Comparison of ENCODE assay signal across 20 cellular contexts in genomic region chr7:157423348-157423747, GRCh38.
"Had no signal": no experiment of that assay in that cellular context is flagged by ENCODE, and none has a peak within 500 bp of the region (broad histone marks: within the 10 kb centered on the region; RNA-seq: fewer than 3 reads in every experiment).

No MANE protein-coding gene starts in this region.

- H3K4me3 Mint-ChIP-seq: activated B cell treated with CpG ODN at 0.5 μM for 24 hours; activated CD8-positive, alpha-beta T cell treated with anti-CD3 and anti-CD28 coated beads for 36 hours; activated naive CD4-positive, alpha-beta T cell treated with anti-CD3 and anti-CD28 coated beads, Interleukin-2, amount 50 U/mL, for 24 hours; activated T-cell treated with anti-CD3 and anti-CD28 coated beads, Interleukin-2, amount 50 U/mL, for 4 hours; naive thymus-derived CD4-positive, alpha-beta T cell had no signal

- H3K9me3 Mint-ChIP-seq: activated B cell treated with CpG ODN at 0.5 μM for 24 hours; activated CD8-positive, alpha-beta T cell treated with anti-CD3 and anti-CD28 coated beads for 36 hours; activated naive CD4-positive, alpha-beta T cell treated with anti-CD3 and anti-CD28 coated beads, Interleukin-2, amount 50 U/mL, for 24 hours; activated T-cell treated with anti-CD3 and anti-CD28 coated beads, Interleukin-2, amount 50 U/mL, for 4 hours; naive thymus-derived CD4-positive, alpha-beta T cell had no signal

- H3K36me3 ChIP-seq: transverse colon had no signal

- FAIRE-seq: endometrium, small intestine, TTC549 had no signal

- H3K4me1 ChIP-seq: transverse colon had no signal

- H3K9me3 ChIP-seq: mucosa of descending colon, neutrophil, transverse colon had no signal

- H3K27ac Mint-ChIP-seq: activated B cell treated with CpG ODN at 0.5 μM for 24 hours; activated CD8-positive, alpha-beta T cell treated with anti-CD3 and anti-CD28 coated beads for 36 hours; activated naive CD4-positive, alpha-beta T cell treated with anti-CD3 and anti-CD28 coated beads, Interleukin-2, amount 50 U/mL, for 24 hours; naive thymus-derived CD4-positive, alpha-beta T cell had no signal

- H3K36me3 Mint-ChIP-seq: activated naive CD4-positive, alpha-beta T cell treated with anti-CD3 and anti-CD28 coated beads, Interleukin-2, amount 50 U/mL, for 24 hours had no signal

- H3K27me3 ChIP-seq: neutrophil, transverse colon had no signal

- H3K27me3 Mint-ChIP-seq: activated B cell treated with CpG ODN at 0.5 μM for 24 hours; activated CD8-positive, alpha-beta T cell treated with anti-CD3 and anti-CD28 coated beads for 36 hours; activated naive CD4-positive, alpha-beta T cell treated with anti-CD3 and anti-CD28 coated beads, Interleukin-2, amount 50 U/mL, for 24 hours; naive thymus-derived CD4-positive, alpha-beta T cell had no signal

- H3K4me3 ChIP-seq: mucosa of descending colon, transverse colon had no signal

- ATAC-seq: activated CD8-positive, alpha-beta T cell treated with anti-CD3 and anti-CD28 coated beads for 36 hours; activated T-cell treated with anti-CD3 and anti-CD28 coated beads, Interleukin-2, amount 50 U/mL, for 4 hours; esophagus mucosa; mucosa of descending colon; naive thymus-derived CD4-positive, alpha-beta T cell had no signal

- DNase-seq: activated B cell treated with CpG ODN at 0.5 μM for 24 hours; activated CD4-positive, alpha-beta T cell treated with anti-CD3 and anti-CD28 coated beads for 48 hours; activated CD8-positive, alpha-beta T cell treated with anti-CD3 and anti-CD28 coated beads for 36 hours; activated effector memory CD4-positive, alpha-beta T cell treated with anti-CD3 and anti-CD28 coated beads, Interleukin-2, amount 50 U/mL, for 16 hours; activated T-cell treated with anti-CD3 and anti-CD28 coated beads, Interleukin-2, amount 50 U/mL, for 4 hours; amygdala; naive thymus-derived CD4-positive, alpha-beta T cell; posterior cingulate gyrus; small intestine; stimulated activated CD4-positive, alpha-beta T cell treated with anti-CD3 and anti-CD28 coated beads, Interleukin-4, amount 100 ng/mL, for 24 hours; stimulated activated naive CD4-positive, alpha-beta T cell treated with Interleukin-2 at 50 U/mL for 16 hours; substantia nigra; SW 1271; transverse colon had no signal

- H3K27ac ChIP-seq: neutrophil, transverse colon had no signal

- H3K4me1 Mint-ChIP-seq: activated B cell treated with CpG ODN at 0.5 μM for 24 hours; activated naive CD4-positive, alpha-beta T cell treated with anti-CD3 and anti-CD28 coated beads, Interleukin-2, amount 50 U/mL, for 24 hours had no signal
